ENCODE assay signal across 8 cellular contexts in the genomic region with DNA sequence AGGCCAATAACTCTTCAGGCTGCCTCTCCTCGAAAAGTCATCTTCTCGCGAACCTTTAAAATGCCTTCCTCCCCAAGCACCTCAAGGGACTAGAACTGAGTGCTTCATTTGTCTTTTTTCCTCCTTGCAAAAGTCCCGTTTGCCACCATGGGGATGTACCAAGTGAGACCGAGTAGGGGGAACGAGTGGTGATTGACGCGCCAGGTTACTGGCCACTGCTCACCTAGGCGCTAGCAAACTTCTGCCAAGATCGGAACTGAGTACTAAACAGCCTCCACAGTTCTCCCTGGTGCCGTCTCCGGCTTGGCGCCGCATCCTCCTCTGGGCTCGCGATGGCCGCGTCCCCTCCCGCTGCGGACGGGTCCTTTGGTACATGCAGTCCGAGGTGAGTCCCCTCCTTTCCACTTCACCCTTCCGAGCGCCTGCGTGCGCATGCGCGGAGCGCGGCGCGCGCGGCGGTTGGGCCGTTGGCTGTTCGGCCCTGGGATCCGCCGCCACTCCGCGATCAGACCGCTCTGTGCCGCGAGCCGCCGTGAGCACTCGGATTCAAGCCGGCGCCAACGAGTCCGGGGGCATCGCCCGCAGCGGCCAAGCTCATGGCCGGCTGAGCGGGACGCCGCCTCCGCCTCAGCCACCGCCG.
A peak's percentile ranks its signal among the peaks of the same experiment; 100 is the strongest.
DNase-seq lines count a peak whose midpoint lies in the region; ATAC-seq and TF ChIP-seq lines count a peak whose summit lies in the region.

TSS of gene CDK16 (plus strand) at position 402 of the 640 bp plus-strand sequence. CDS start 4,877 bp downstream, outside the sequence.

- ATAC-seq in GM18873 (IDR thresholded peaks at IDR 0.05; ENCODE audit: low FRiP score, unreplicated experiment) (peak; percentile 35), HG03135 (IDR thresholded peaks at IDR 0.05; ENCODE audit: unreplicated experiment) (peak; percentile 47)

- POLR2A ChIA-PET in AG04449 (lab: Yijun Ruan, JAX) = interaction anchor here (0.6 to 2.4 kb wide), 6 partner anchors 13 to 472 kb away, joined by 3 to 9 read pairs (median 3); partner anchors contain the start of gene USP11

- no peak for TF ChIP-seq CTCF in AG04449 (IDR thresholded peaks at IDR 0.05; ENCODE audit: insufficient read depth, low read length, missing control alignments)

- peak within 1 kb of the TSS; percentile 64 for H3K4me3 ChIP-seq in AG04449 (ENCODE audit: low read depth, low read length)

- DNase-seq in AG04449 (ENCODE audit: low read depth, low spot score) = no peak
- DNase-seq in NCI-H2196 treated with DMSO at 0.1 percent for 48 hours (lab: John Stamatoyannopoulos, UW; ENCODE audit: unreplicated experiment) = peak; percentile 48
- peak; percentile 44 to 54 (median 44) for DNase-seq in activated CD4-positive, CD25-positive, alpha-beta regulatory T cell (lab: John Stamatoyannopoulos, UW)
- DNase-seq in caudate nucleus (lab: John Stamatoyannopoulos, UW) = peak in 59 of 61 donors; percentile 20 to 91 (median 72)
- DNase-seq in islet precursor cell = peak; percentile 92
- peak; percentile 46 to 63 (median 52) for DNase-seq in stimulated activated CD4-positive, alpha-beta T cell treated with anti-CD3 and anti-CD28 coated beads, Interleukin-12 subunit alpha, Interleukin-12 subunit beta, amount 100 ng/mL, for 48 hours (ENCODE audit: low read depth in 2 of 3, low spot score in 1 of 3)

- CTCF ChIA-PET in AG04449 (lab: Yijun Ruan, JAX) = interaction anchor here (0.9 to 1.4 kb wide), 2 partner anchors 27 to 167 kb away, joined by 4 to 5 read pairs; no protein-coding TSS in a partner anchor

- H3K27ac ChIP-seq in caudate nucleus (ENCODE audit: low read depth, low read length) = peak within 1 kb of the TSS; percentile 95
